ENCODE assay signal across 16 cellular contexts in genomic region chr16:31195861-31196260, GRCh38. TPM values are rescaled to one million over a fixed set of nuclear protein-coding genes. Genes with fewer than 3 reads are reported as not detected.
"Had no signal": no experiment of that assay in that cellular context is flagged by ENCODE, and none has a peak within 500 bp of the region (broad histone marks: within the 10 kb centered on the region; RNA-seq: fewer than 3 reads in every experiment).

No MANE protein-coding gene starts in this region.

RNA-seq across cellular contexts. Expression of gene TRIM72, which starts 18.1 kb away (rescaled TPM):
- total RNA-seq: dermis blood vessel endothelial cell, hepatocyte, subcutaneous adipose tissue, vagina had no signal

RNA-seq across cellular contexts. Expression of gene PYDC1, which starts 21.1 kb away (rescaled TPM):
- total RNA-seq: dermis blood vessel endothelial cell; endodermal cell; hepatocyte; kidney; left cardiac atrium; left ventricle myocardium inferior; lung; mononuclear cell; naive thymus-derived CD4-positive, alpha-beta T cell; omental fat pad; psoas muscle; right lobe of liver; subcutaneous adipose tissue; testis; upper lobe of right lung; vagina had no signal

RNA-seq across cellular contexts. Expression of gene PRSS36, which starts 46.0 kb away (rescaled TPM):
- total RNA-seq: dermis blood vessel endothelial cell had no signal
